Comparison of ENCODE assay signal across 19 cellular contexts in genomic region chr4:174244441-174244840, GRCh38. TPM values are rescaled to one million over a fixed set of nuclear protein-coding genes. Genes with fewer than 3 reads are reported as not detected.
DNase-seq lines count a peak whose midpoint lies in the region; ATAC-seq and TF ChIP-seq lines count a peak whose summit lies in the region.
"Had no signal": no experiment of that assay in that cellular context is flagged by ENCODE, and none has a peak within 500 bp of the region (broad histone marks: within the 10 kb centered on the region; RNA-seq: fewer than 3 reads in every experiment).

No MANE protein-coding gene starts in this region.

- peak; percentile 46 for ATAC-seq in HG03565 (IDR thresholded peaks at IDR 0.05; ENCODE audit: unreplicated experiment)
- no peak for ATAC-seq in body of pancreas
- ATAC-seq: activated T-cell treated with anti-CD3 and anti-CD28 coated beads, Interleukin-2, amount 50 U/mL, for 4 hours; left colon had no signal

- peaks cover 25% of the 10 kb centered on the region for H3K4me1 ChIP-seq in body of pancreas
- H3K4me1 ChIP-seq: BLaER1 had no signal

- H3K9me3 ChIP-seq in body of pancreas = no peaks in the 10 kb centered on the region
- H3K9me3 ChIP-seq: BLaER1, esophagus muscularis mucosa had no signal

- intact Hi-C loops in body of pancreas (cut with DNase I) = no loop called here

- no peak for TF ChIP-seq POLR2A in body of pancreas (IDR thresholded peaks at IDR 0.05)

- no peaks in the 10 kb centered on the region for H3K36me3 ChIP-seq in body of pancreas (replicated peaks in 1 of 2; ENCODE audit: insufficient read depth in 1 of 2, low read depth in 2 of 2)
- H3K36me3 ChIP-seq: BLaER1 had no signal

- peak; percentile 9 for DNase-seq in GM03348 (ENCODE audit: low spot score)
- DNase-seq in HCEC 1CT = peak; percentile 22
- DNase-seq in epithelial cell of prostate (ENCODE audit: low read depth, low spot score) = peak; percentile 43
- no peak for DNase-seq in activated naive CD4-positive, alpha-beta T cell treated with anti-CD3 and anti-CD28 coated beads, Interleukin-2, amount 50 U/mL, for 16 hours
- DNase-seq in NCI-H524 treated with DMSO at 0.1 percent for 48 hours (lab: John Stamatoyannopoulos, UW) = no peak
- no peak for DNase-seq in T1000 (lab: John Stamatoyannopoulos, UW)
- no peak for DNase-seq in body of pancreas
- DNase-seq: activated CD4-positive, alpha-beta T cell treated with anti-CD3 and anti-CD28 coated beads for 4 hours; activated T-cell treated with anti-CD3 and anti-CD28 coated beads, Interleukin-2, amount 50 U/mL, for 4 hours; DMS79; H7; left colon; NCI-H1417 treated with DMSO at 0.1 percent for 48 hours; NCI-H446 treated with DMSO at 0.1 percent for 48 hours; stimulated activated CD4-positive, alpha-beta T cell treated with anti-CD3 and anti-CD28 coated beads, Interleukin-1b, Interleukin-23, amount 100 ng/mL, for 48 hours; trophoblast cell had no signal

- H3K27ac ChIP-seq in epithelial cell of prostate (no peak overlapping the region), body of pancreas (no peak overlapping the region)
- H3K27ac ChIP-seq: BLaER1, esophagus muscularis mucosa had no signal

- WGBS in body of pancreas, 2 donors = 89 to 90% methylated on average over 1 of the region's 1 CpG

- H3K4me3 ChIP-seq in body of pancreas = no peak overlapping the region
- H3K4me3 ChIP-seq: BLaER1, esophagus muscularis mucosa had no signal

- no peaks in the 10 kb centered on the region for H3K27me3 ChIP-seq in body of pancreas
- H3K27me3 ChIP-seq: BLaER1, esophagus muscularis mucosa had no signal

- no peak for TF ChIP-seq CTCF in body of pancreas (IDR thresholded peaks at IDR 0.05)

RNA-seq across cellular contexts. Expression of gene FBXO8, which starts 39.0 kb away (rescaled TPM):
- total RNA-seq in body of pancreas = 10 to 100 TPM in 1 of 2 donors, 1 to 10 TPM in 1; 3.6 to 12.5 TPM

RNA-seq across cellular contexts. Expression of gene CEP44, which starts 39.3 kb away (rescaled TPM):
- 10 to 100 TPM; 13.2 to 27.5 TPM for total RNA-seq in body of pancreas

Comparison
In these comparisons a context has a peak if more than half of its experiments do, and no peak if none do; other contexts are left out.
1. DNase-seq: peak in GM03348 (single experiment), HCEC 1CT (single experiment) and epithelial cell of prostate (single experiment); none in activated naive CD4-positive, alpha-beta T cell treated with anti-CD3 and anti-CD28 coated beads, Interleukin-2, amount 50 U/mL, for 16 hours (single experiment), NCI-H524 treated with DMSO at 0.1 percent for 48 hours (single experiment), T1000 (single experiment) and body of pancreas (0 of 4).